Comparison of ENCODE assay signal across 20 cellular contexts in genomic region chr17:35819456-35819855, GRCh38. TPM values are rescaled to one million over a fixed set of nuclear protein-coding genes. Genes with fewer than 3 reads are reported as not detected.
DNase-seq lines count a peak whose midpoint lies in the region; ATAC-seq and TF ChIP-seq lines count a peak whose summit lies in the region.
"Had no signal": no experiment of that assay in that cellular context is flagged by ENCODE, and none has a peak within 500 bp of the region (broad histone marks: within the 10 kb centered on the region; RNA-seq: fewer than 3 reads in every experiment).

No MANE protein-coding gene starts in this region.

- in situ Hi-C loops in HAP-1 (cut with MboI; ENCODE audit: low sequenced_read_pairs): no loop called here

- no peak for ATAC-seq in activated CD8-positive, alpha-beta memory T cell treated with anti-CD3 and anti-CD28 coated beads, Interleukin-2, amount 10 ng/mL, durations not matched to agents 7 days and 5 days
- ATAC-seq in CD4-positive, CD25-positive, alpha-beta regulatory T cell (ENCODE audit: low read depth in 2 of 2): no peak
- ATAC-seq in HG02798 (IDR thresholded peaks at IDR 0.05; ENCODE audit: poor library complexity, unreplicated experiment): no peak
- ATAC-seq: HCT116 had no signal

- TF ChIP-seq CTCF in LNCaP clone FGC (IDR thresholded peaks at IDR 0.05; ENCODE audit: control insufficient read depth, extremely low read depth, insufficient read depth) (0 out of 2 replicates have a peak, but pooled peaks have one; percentile 9), esophagus muscularis mucosa (IDR thresholded peaks at IDR 0.05) (peak in 2 of 3 experiments; percentile 16 to 18)

- H3K36me3 ChIP-seq in CD4-positive, CD25-positive, alpha-beta regulatory T cell (ENCODE audit: control insufficient read depth, insufficient read depth, low read length): peaks cover 79% of the 10 kb centered on the region
- H3K36me3 ChIP-seq in esophagus muscularis mucosa (peaks cover 16 to 68% (median 41%) of the 10 kb centered on the region in 4 donors), HAP-1 (replicated peaks) (peaks cover 74% of the 10 kb centered on the region)

- no peak for DNase-seq in activated CD8-positive, alpha-beta memory T cell treated with anti-CD3 and anti-CD28 coated beads, Interleukin-2, amount 10 ng/mL, durations not matched to agents 7 days and 5 days
- DNase-seq in activated CD8-positive, alpha-beta memory T cell treated with anti-CD3 and anti-CD28 coated beads, Interleukin-2, amount 50 U/mL, for 48 hours: no peak
- DNase-seq in CD4-positive, CD25-positive, alpha-beta regulatory T cell: no peak
- DNase-seq in LNCaP clone FGC (ENCODE audit: low read depth): no peak
- no peak for DNase-seq in esophagus muscularis mucosa (ENCODE audit: extremely low spot score)
- DNase-seq in NCI-H345 (lab: John Stamatoyannopoulos, UW): no peak
- no peak for DNase-seq in HAP-1 (ENCODE audit: low spot score in 2 of 2)
- DNase-seq: C1 segment of cervical spinal cord, Caco-2, DMS79, MM.1S, NCI-H1105, NCI-H1694, NCI-H2107, NCI-H2227 treated with DMSO at 0.1 percent for 48 hours, NCI-H524 treated with DMSO at 0.1 percent for 48 hours, Right ventricle myocardium superior had no signal

- intact Hi-C loops in esophagus muscularis mucosa (cut with DNase I): loop anchor here (10.0 kb wide), 1 partner anchor 205 kb away; no protein-coding TSS in a partner anchor

- H3K4me3 ChIP-seq in CD4-positive, CD25-positive, alpha-beta regulatory T cell (ENCODE audit: low read depth, low read length): no peak overlapping the region
- no peak overlapping the region for H3K4me3 ChIP-seq in LNCaP clone FGC (ENCODE audit: low read depth, low read length)
- H3K4me3 ChIP-seq in esophagus muscularis mucosa: no peak overlapping the region
- no peak overlapping the region for H3K4me3 ChIP-seq in HAP-1
- H3K4me3 ChIP-seq: SK-N-MC had no signal

- no peak for TF ChIP-seq EP300 in esophagus muscularis mucosa (IDR thresholded peaks at IDR 0.05)

- no peak for TF ChIP-seq POLR2A in esophagus muscularis mucosa (IDR thresholded peaks at IDR 0.05; ENCODE audit: low read depth)

- no peaks in the 10 kb centered on the region for H3K9me3 Mint-ChIP-seq in activated CD8-positive, alpha-beta memory T cell treated with anti-CD3 and anti-CD28 coated beads, Interleukin-2, amount 10 ng/mL, durations not matched to agents 7 days and 5 days (ENCODE audit: low read depth)
- H3K9me3 Mint-ChIP-seq in CD4-positive, CD25-positive, alpha-beta regulatory T cell: no peaks in the 10 kb centered on the region

- H3K27me3 Mint-ChIP-seq in activated CD8-positive, alpha-beta memory T cell treated with anti-CD3 and anti-CD28 coated beads, Interleukin-2, amount 10 ng/mL, durations not matched to agents 7 days and 5 days: no peaks in the 10 kb centered on the region
- H3K27me3 Mint-ChIP-seq in CD4-positive, CD25-positive, alpha-beta regulatory T cell: no peaks in the 10 kb centered on the region

- peaks cover 16% of the 10 kb centered on the region for H3K4me1 ChIP-seq in CD4-positive, CD25-positive, alpha-beta regulatory T cell (ENCODE audit: control insufficient read depth, insufficient read depth, low read length, poor library complexity, severe bottlenecking)
- peaks cover 14 to 85% (median 81%) of the 10 kb centered on the region in 4 donors for H3K4me1 ChIP-seq in esophagus muscularis mucosa
- H3K4me1 ChIP-seq in HAP-1: peaks cover 10% of the 10 kb centered on the region
- H3K4me1 ChIP-seq: Caco-2 had no signal

- H3K4me1 Mint-ChIP-seq in activated CD8-positive, alpha-beta memory T cell treated with anti-CD3 and anti-CD28 coated beads, Interleukin-2, amount 10 ng/mL, durations not matched to agents 7 days and 5 days: peaks cover 35% of the 10 kb centered on the region
- H3K4me1 Mint-ChIP-seq in CD4-positive, CD25-positive, alpha-beta regulatory T cell: peaks cover 16 to 57% (median 44%) of the 10 kb centered on the region in 4 donors

- no peaks in the 10 kb centered on the region for H3K27me3 ChIP-seq in CD4-positive, CD25-positive, alpha-beta regulatory T cell (ENCODE audit: control insufficient read depth, insufficient read depth, low read length)
- no peaks in the 10 kb centered on the region for H3K27me3 ChIP-seq in esophagus muscularis mucosa
- no peaks in the 10 kb centered on the region for H3K27me3 ChIP-seq in HAP-1 (ENCODE audit: low read depth)

- H3K4me3 Mint-ChIP-seq in activated CD8-positive, alpha-beta memory T cell treated with anti-CD3 and anti-CD28 coated beads, Interleukin-2, amount 10 ng/mL, durations not matched to agents 7 days and 5 days: no peak overlapping the region
- H3K4me3 Mint-ChIP-seq in CD4-positive, CD25-positive, alpha-beta regulatory T cell: peak overlapping the region in 1 of 4 donors; percentile 24

- H3K36me3 Mint-ChIP-seq in activated CD8-positive, alpha-beta memory T cell treated with anti-CD3 and anti-CD28 coated beads, Interleukin-2, amount 10 ng/mL, durations not matched to agents 7 days and 5 days: peaks cover 60% of the 10 kb centered on the region
- peaks cover 44% of the 10 kb centered on the region for H3K36me3 Mint-ChIP-seq in CD4-positive, CD25-positive, alpha-beta regulatory T cell

- CTCF ChIA-PET in activated CD8-positive, alpha-beta memory T cell treated with anti-CD3 and anti-CD28 coated beads, Interleukin-2, amount 10 ng/mL, durations not matched to agents 7 days and 5 days (lab: Charles Lee): interaction anchor here (0.9 to 4.6 kb wide), 8 partner anchors 9 to 55 kb away, joined by 3 to 27 read pairs (median 5); partner anchors contain the start of gene TAF15

- H3K27ac Mint-ChIP-seq in activated CD8-positive, alpha-beta memory T cell treated with anti-CD3 and anti-CD28 coated beads, Interleukin-2, amount 10 ng/mL, durations not matched to agents 7 days and 5 days: peak overlapping the region; percentile 31
- peak overlapping the region in 2 of 3 donors; percentile 37 to 79 for H3K27ac Mint-ChIP-seq in CD4-positive, CD25-positive, alpha-beta regulatory T cell

- WGBS in esophagus muscularis mucosa: 47% methylated on average over 1 of the region's 1 CpG

- H3K9me3 ChIP-seq in CD4-positive, CD25-positive, alpha-beta regulatory T cell (ENCODE audit: control insufficient read depth in 2 of 2, low read length in 2 of 2): no peaks in the 10 kb centered on the region
- H3K9me3 ChIP-seq in esophagus muscularis mucosa (no peaks in the 10 kb centered on the region), HAP-1 (no peaks in the 10 kb centered on the region)
- H3K9me3 ChIP-seq: Caco-2 had no signal

- H3K27ac ChIP-seq in CD4-positive, CD25-positive, alpha-beta regulatory T cell (ENCODE audit: insufficient read depth, low read length, poor library complexity, severe bottlenecking): peak overlapping the region; percentile 6
- peak overlapping the region; percentile 63 to 72 (median 70) for H3K27ac ChIP-seq in esophagus muscularis mucosa (replicated peaks in 1 of 4)
- H3K27ac ChIP-seq: SK-N-MC had no signal

RNA-seq across cellular contexts. Expression of gene TAF15, which starts 10.2 kb away (rescaled TPM):
- total RNA-seq in activated CD8-positive, alpha-beta memory T cell treated with anti-CD3 and anti-CD28 coated beads, Interleukin-2, amount 10 ng/mL, durations not matched to agents 7 days and 5 days: 100 to 1,000 TPM; 333 to 366 TPM
- total RNA-seq in CD4-positive, CD25-positive, alpha-beta regulatory T cell: 186 TPM
- polyA plus RNA-seq in CD4-positive, CD25-positive, alpha-beta regulatory T cell: 10 to 100 TPM in 3 of 4 donors, 1 to 10 TPM in 1; 8.8 to 19.8 (median 15.0) TPM
- total RNA-seq in esophagus muscularis mucosa: 100 to 1,000 TPM in 3 of 4 donors, 10 to 100 TPM in 1; 93.8 to 140 (median 122) TPM

RNA-seq across cellular contexts. Expression of gene MMP28, which starts 24.0 kb away (rescaled TPM):
- total RNA-seq in activated CD8-positive, alpha-beta memory T cell treated with anti-CD3 and anti-CD28 coated beads, Interleukin-2, amount 10 ng/mL, durations not matched to agents 7 days and 5 days: not detected
- not detected for total RNA-seq in CD4-positive, CD25-positive, alpha-beta regulatory T cell
- 1 to 10 TPM in 2 of 4 donors, under 1 TPM in 1, not detected in 1; 0.80 to 4.3 (median 2.7) TPM for polyA plus RNA-seq in CD4-positive, CD25-positive, alpha-beta regulatory T cell
- 100 to 1,000 TPM in 2 of 4 donors, 10 to 100 TPM in 2; 75.5 to 150 (median 116) TPM for total RNA-seq in esophagus muscularis mucosa
- total RNA-seq: Caco-2 had no signal

RNA-seq across cellular contexts. Expression of gene HEATR9, which starts 49.2 kb away (rescaled TPM):
- total RNA-seq in activated CD8-positive, alpha-beta memory T cell treated with anti-CD3 and anti-CD28 coated beads, Interleukin-2, amount 10 ng/mL, durations not matched to agents 7 days and 5 days: 1 to 10 TPM; 6.4 to 6.7 TPM
- not detected for total RNA-seq in CD4-positive, CD25-positive, alpha-beta regulatory T cell
- polyA plus RNA-seq in CD4-positive, CD25-positive, alpha-beta regulatory T cell: not detected
- under 1 TPM in 1 of 4 donors, not detected in 3; 0.13 TPM for total RNA-seq in esophagus muscularis mucosa
- total RNA-seq: Caco-2, Right ventricle myocardium superior had no signal

RNA-seq across cellular contexts. Expression of gene C17orf50, which starts 58.8 kb away (rescaled TPM):
- not detected for total RNA-seq in activated CD8-positive, alpha-beta memory T cell treated with anti-CD3 and anti-CD28 coated beads, Interleukin-2, amount 10 ng/mL, durations not matched to agents 7 days and 5 days
- not detected for total RNA-seq in CD4-positive, CD25-positive, alpha-beta regulatory T cell
- polyA plus RNA-seq in CD4-positive, CD25-positive, alpha-beta regulatory T cell: not detected
- not detected for total RNA-seq in esophagus muscularis mucosa
- total RNA-seq: Caco-2, Right ventricle myocardium superior had no signal

Comparison
In these comparisons a context has a peak if more than half of its experiments do, and no peak if none do; other contexts are left out.
1. RNA of gene MMP28, which starts 24.0 kb away (total RNA-seq): 75.5 to 150 TPM in esophagus muscularis mucosa; not detected in CD4-positive, CD25-positive, alpha-beta regulatory T cell (single experiment) and not detected in activated CD8-positive, alpha-beta memory T cell treated with anti-CD3 and anti-CD28 coated beads, Interleukin-2, amount 10 ng/mL, durations not matched to agents 7 days and 5 days; every median in the first group is over 10 times any median in the second.